In the genomic region with DNA sequence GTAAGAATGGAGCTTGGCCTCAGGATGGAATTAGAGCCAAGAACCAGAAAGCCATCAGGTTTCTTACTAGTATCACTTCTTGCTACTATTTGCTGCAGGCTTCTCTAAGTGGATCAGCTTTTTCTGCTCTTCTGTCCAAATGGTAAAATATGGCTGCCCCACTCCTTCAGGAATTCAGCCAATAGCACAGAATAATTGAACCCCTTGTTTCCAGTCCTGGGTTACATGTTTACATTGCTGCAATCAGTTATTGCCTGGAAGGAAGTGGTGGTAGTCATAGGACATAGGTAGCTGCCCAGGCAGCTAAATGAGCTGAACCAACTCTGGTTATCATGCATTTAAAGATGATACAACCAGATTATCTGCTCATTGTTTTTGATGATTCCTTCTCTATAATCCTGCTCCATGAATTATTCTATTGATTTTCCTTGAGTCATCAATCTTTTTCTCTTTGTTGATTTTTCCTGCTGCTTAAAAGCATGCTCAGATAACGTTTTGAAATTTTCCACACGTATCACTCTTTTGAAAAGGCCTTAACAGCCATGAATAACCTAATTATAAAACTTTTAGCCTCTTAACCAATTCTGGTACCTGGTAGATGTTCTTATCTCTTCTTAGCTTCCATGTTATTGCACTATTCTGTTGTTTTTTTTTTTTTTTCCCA, we compare ENCODE assay signal across 22 cellular contexts. TPM values are rescaled to one million over a fixed set of nuclear protein-coding genes. Genes with fewer than 3 reads are reported as not detected.
DNase-seq lines count a peak whose midpoint lies in the region; ATAC-seq and TF ChIP-seq lines count a peak whose summit lies in the region.
"Had no signal": no experiment of that assay in that cellular context is flagged by ENCODE, and none has a peak within 500 bp of the region (broad histone marks: within the 10 kb centered on the region; RNA-seq: fewer than 3 reads in every experiment).

No MANE protein-coding gene starts in this region.

- H3K4me1 Mint-ChIP-seq in CD4-positive, alpha-beta T cell (ENCODE audit: low read depth), result peaks cover 70% of the 10 kb centered on the region

- ATAC-seq in IMR-90 (ENCODE audit: low read depth), result no peak
- peak; percentile 67; the same call in 1 of the 2 replicates for ATAC-seq in PC-3
- ATAC-seq in CD4-positive, alpha-beta T cell (ENCODE audit: poor library complexity), result no peak

- DNase-seq in IMR-90 (peak; percentile 7), PC-3 (peak; percentile 23), dermis blood vessel endothelial cell (peak; percentile 62), NCI-H1092 treated with DMSO at 0.1 percent for 48 hours (lab: John Stamatoyannopoulos, UW) (no peak), NCI-H524 treated with DMSO at 0.1 percent for 48 hours (lab: John Stamatoyannopoulos, UW) (no peak)
- DNase-seq in CD4-positive, alpha-beta T cell, result no peak
- DNase-seq: caudate nucleus; CD4-positive, CD25-positive, alpha-beta regulatory T cell; DMS 273 treated with DMSO at 0.1 percent for 48 hours; GOT3; kidney; NCI-H2107; NCI-H446; stimulated activated CD4-positive, alpha-beta T cell treated with anti-CD3 and anti-CD28 coated beads, Interleukin-15, amount 100 ng/mL, for 24 hours had no signal

- H3K4me1 ChIP-seq in IMR-90 (ENCODE audit: control insufficient read depth, insufficient read depth, low read length), result peaks cover 1% of the 10 kb centered on the region
- H3K4me1 ChIP-seq in PC-3 (ENCODE audit: insufficient read depth, low read length), result peaks cover 20% of the 10 kb centered on the region
- peaks cover 51 to 63% of the 10 kb centered on the region in 2 experiments for H3K4me1 ChIP-seq in neutrophil (ENCODE audit: control insufficient read depth in 1 of 2, insufficient read depth in 1 of 2, low read depth in 1 of 2, low read length in 1 of 2)
- H3K4me1 ChIP-seq: prostate gland had no signal

- no peak overlapping the region for H2BK15ac ChIP-seq in IMR-90 (ENCODE audit: low read depth, low read length)

- peaks cover 9% of the 10 kb centered on the region for H3K36me3 Mint-ChIP-seq in CD4-positive, alpha-beta T cell (ENCODE audit: low read depth)

- intact Hi-C loops in IMR-90 (cut with micrococcal nuclease), result no loop called here
- intact Hi-C loops in PC-3 (cut with micrococcal nuclease), result no loop called here
- intact Hi-C loops in CD4-positive, alpha-beta T cell (cut with DNase I, micrococcal nuclease), result no loop called here

- no peak overlapping the region for H4K5ac ChIP-seq in IMR-90 (ENCODE audit: low read depth, low read length)

- no peak overlapping the region for H4K8ac ChIP-seq in IMR-90 (ENCODE audit: low read depth in 2 of 2, low read length in 2 of 2)

- H2AFZ ChIP-seq in IMR-90 (replicated peaks; ENCODE audit: low read length, poor library complexity) (no peak overlapping the region), PC-3 (ENCODE audit: low read length) (no peak overlapping the region)

- H2BK5ac ChIP-seq in IMR-90 (ENCODE audit: low read depth, low read length, poor library complexity, severe bottlenecking), result no peak overlapping the region

- H4K91ac ChIP-seq in IMR-90 (ENCODE audit: insufficient read depth, low read depth, low read length), result no peak overlapping the region

- H2BK120ac ChIP-seq in IMR-90 (ENCODE audit: low read depth, low read length), result no peak overlapping the region

- peaks cover 3% of the 10 kb centered on the region; the same call in 1 of the 2 replicates for H3K9me1 ChIP-seq in IMR-90 (ENCODE audit: insufficient read depth, low read length)

- no peak overlapping the region for H2BK20ac ChIP-seq in IMR-90 (ENCODE audit: low read depth, low read length)

- no peak for TF ChIP-seq RAD21 in IMR-90 (IDR thresholded peaks at IDR 0.05; ENCODE audit: low read length)

- no peak overlapping the region for H3K4me3 Mint-ChIP-seq in CD4-positive, alpha-beta T cell
- H3K4me3 Mint-ChIP-seq: activated naive CD8-positive, alpha-beta T cell; stimulated activated naive CD8-positive, alpha-beta T cell treated with anti-CD3 and anti-CD28 coated beads, Interleukin-15, Interleukin-2, amounts not matched to agents 100 ng/mL and 50 ng/mL, for 24 hours; T-helper 2 cell treated with Interferon-gamma antibody and Interleukin-4, amounts not matched to agents 5 μg/mL and 100 μg/mL, for 36 hours had no signal

- CTCF ChIA-PET in IMR-90 (lab: Yijun Ruan, JAX), result no interaction called here
- CTCF ChIA-PET in PC-3 (lab: Charles Lee), result interaction anchor here (0.7 to 0.8 kb wide), 2 partner anchors 11 to 70 kb away, joined by 3 read pairs; no protein-coding TSS in a partner anchor
- CTCF ChIA-PET in CD4-positive, alpha-beta T cell (lab: Charles Lee), result interaction anchor here (1.6 kb wide), 1 partner anchor 240 kb away, joined by 5 read pairs; no protein-coding TSS in a partner anchor

- BruUV-seq in IMR-90 (replicated peaks; lab: Mats Ljungman, UMichigan), result no TSS peak
- BruUV-seq in PC-3 (replicated peaks; lab: Mats Ljungman, UMichigan), result no TSS peak

- POLR2A ChIA-PET in IMR-90 (lab: Charles Lee; ENCODE audit: unreplicated experiment), result no interaction called here
- POLR2A ChIA-PET in PC-3 (lab: Charles Lee; ENCODE audit: unreplicated experiment), result no interaction called here
- POLR2A ChIA-PET in CD4-positive, alpha-beta T cell (lab: Charles Lee), result interaction anchor here (0.7 to 1.8 kb wide), 2 partner anchors 12 to 367 kb away, joined by 3 to 11 read pairs; a partner anchor contains a TSS

- H3K4me2 ChIP-seq in IMR-90 (ENCODE audit: low read depth, low read length), result no peak overlapping the region
- no peak overlapping the region for H3K4me2 ChIP-seq in PC-3 (ENCODE audit: low read length)

- H4K20me1 ChIP-seq in IMR-90 (ENCODE audit: insufficient read depth, low read length) (peaks cover 15% of the 10 kb centered on the region; the same call in 1 of the 2 replicates), PC-3 (ENCODE audit: low read length) (peaks cover 18% of the 10 kb centered on the region; the same call in 1 of the 2 replicates)

- H3K36me3 ChIP-seq in IMR-90 (ENCODE audit: control insufficient read depth, insufficient read depth, low read length), result no peaks in the 10 kb centered on the region
- no peaks in the 10 kb centered on the region for H3K36me3 ChIP-seq in PC-3 (ENCODE audit: low read depth, low read length)
- H3K36me3 ChIP-seq in neutrophil, result no peaks in the 10 kb centered on the region
- H3K36me3 ChIP-seq: ascending aorta, prostate gland had no signal

- no peaks in the 10 kb centered on the region for H3K27me3 Mint-ChIP-seq in CD4-positive, alpha-beta T cell
- H3K27me3 Mint-ChIP-seq: activated naive CD8-positive, alpha-beta T cell; CD4-positive, CD25-positive, alpha-beta regulatory T cell; stimulated activated naive CD8-positive, alpha-beta T cell treated with anti-CD3 and anti-CD28 coated beads, Interleukin-15, Interleukin-2, amounts not matched to agents 100 ng/mL and 50 ng/mL, for 24 hours had no signal

- dilution Hi-C loops in IMR-90 (cut with HindIII; ENCODE audit: low sequenced_read_pairs, unreplicated experiment), result no loop called here

- no peaks in the 10 kb centered on the region for H3K9me3 Mint-ChIP-seq in CD4-positive, alpha-beta T cell

- H3K9me2 ChIP-seq in PC-3 (replicated peaks; ENCODE audit: low read length), result no peaks in the 10 kb centered on the region

- H3K27me3 ChIP-seq in IMR-90 (ENCODE audit: control insufficient read depth, insufficient read depth, low read length) (no peaks in the 10 kb centered on the region), PC-3 (ENCODE audit: low read length) (no peaks in the 10 kb centered on the region), neutrophil (no peaks in the 10 kb centered on the region)
- H3K27me3 ChIP-seq in CD4-positive, alpha-beta T cell (ENCODE audit: control insufficient read depth, insufficient read depth, low read length), result no peaks in the 10 kb centered on the region
- H3K27me3 ChIP-seq: ascending aorta had no signal

- TF ChIP-seq CTCF in IMR-90 (conservative IDR thresholded peaks at IDR 0.05; ENCODE audit: low read depth, low read length) (no peak), PC-3 (conservative IDR thresholded peaks at IDR 0.05; ENCODE audit: low read depth, low read length) (no peak), neutrophil (IDR thresholded peaks at IDR 0.05) (no peak)
- TF ChIP-seq CTCF in CD4-positive, alpha-beta T cell (IDR thresholded peaks at IDR 0.05), result no peak

- H3K79me1 ChIP-seq in IMR-90 (ENCODE audit: low read depth in 1 of 2, low read length in 2 of 2), result peaks cover 23 to 63% of the 10 kb centered on the region in 2 experiments

- H3K9ac ChIP-seq in IMR-90 (ENCODE audit: low read depth, low read length) (no peak overlapping the region), PC-3 (ENCODE audit: low read length) (no peak overlapping the region)

- H3F3A ChIP-seq in PC-3 (ENCODE audit: low read length, unreplicated experiment), result no peaks in the 10 kb centered on the region

- no peak overlapping the region for H2AK9ac ChIP-seq in IMR-90 (replicated peaks; ENCODE audit: low read depth, low read length, poor library complexity)

- no peaks in the 10 kb centered on the region for H3K9me3 ChIP-seq in IMR-90 (ENCODE audit: control insufficient read depth, insufficient read depth, low read length)
- no peaks in the 10 kb centered on the region for H3K9me3 ChIP-seq in PC-3 (ENCODE audit: low read length)
- no peaks in the 10 kb centered on the region for H3K9me3 ChIP-seq in neutrophil
- H3K9me3 ChIP-seq in CD4-positive, alpha-beta T cell (ENCODE audit: control insufficient read depth, low read length), result no peaks in the 10 kb centered on the region
- H3K9me3 ChIP-seq: ascending aorta, prostate gland had no signal

- no peak overlapping the region for H3K18ac ChIP-seq in IMR-90 (ENCODE audit: low read depth, low read length)

- no peak overlapping the region for H3K4ac ChIP-seq in IMR-90 (ENCODE audit: low read depth, low read length)

- H3K23ac ChIP-seq in IMR-90 (ENCODE audit: low read depth, low read length), result no peak overlapping the region

- peaks cover 99% of the 10 kb centered on the region for H3K79me2 ChIP-seq in PC-3 (ENCODE audit: low read length)

- H3K27ac Mint-ChIP-seq in CD4-positive, alpha-beta T cell, result no peak overlapping the region
- H3K27ac Mint-ChIP-seq: activated naive CD8-positive, alpha-beta T cell; activated T-helper 2 cell treated with anti-CD3 and anti-CD28 coated beads, Interferon-gamma antibody, Interleukin-2, Interleukin-4, amounts not matched to agents 10 μg/mL and 5 μg/mL and 100 μg/mL, durations not matched to agents 14 hours and 24 hours and 36 hours; T-helper 2 cell treated with Interferon-gamma antibody and Interleukin-4, amounts not matched to agents 5 μg/mL and 100 μg/mL, for 36 hours had no signal

- H3K27ac ChIP-seq in IMR-90 (ENCODE audit: insufficient read depth, low read length) (no peak overlapping the region), PC-3 (ENCODE audit: low read length) (no peak overlapping the region), neutrophil (peak overlapping the region; percentile 55)
- H3K27ac ChIP-seq in CD4-positive, alpha-beta T cell (ENCODE audit: low read depth, low read length), result no peak overlapping the region
- H3K27ac ChIP-seq: ascending aorta, prostate gland had no signal

- no CpG with 5 or more reads among the region's 2 CpGs for WGBS in IMR-90 (ENCODE audit: extremely low coverage in 2 of 2, insufficient read length in 1 of 2), 2 experiments

- in situ Hi-C loops in IMR-90 (cut with MboI; ENCODE audit: low sequenced_read_pairs), result no loop called here

- H3K4me3 ChIP-seq in IMR-90 (ENCODE audit: insufficient read depth, low read depth, low read length) (no peak overlapping the region), PC-3 (ENCODE audit: low read length) (no peak overlapping the region), neutrophil (ENCODE audit: low read depth in 1 of 2, low read length in 1 of 2) (no peak overlapping the region)
- H3K4me3 ChIP-seq: ascending aorta, lung, prostate gland had no signal

- no peak for TF ChIP-seq POLR2A in IMR-90 (IDR thresholded peaks at IDR 0.05; ENCODE audit: low read depth, low read length)

- no peak overlapping the region for H3K14ac ChIP-seq in IMR-90 (replicated peaks; ENCODE audit: low read depth, low read length)

- no peak overlapping the region for H2AK5ac ChIP-seq in IMR-90 (ENCODE audit: low read depth, low read length)

- no peak overlapping the region for H3K56ac ChIP-seq in IMR-90 (ENCODE audit: extremely low read depth, insufficient read depth, low read length)

RNA-seq across cellular contexts. Expression of a gene that starts 12.6 kb away (rescaled TPM):
- 18.6 and 34.4 TPM in 2 replicates for total RNA-seq in IMR-90 (2012; rRNA removed)
- 5.5 and 6.6 TPM in 2 replicates for polyA plus RNA-seq in IMR-90 (2012; rRNA removed)
- polyA plus RNA-seq in IMR-90 (2012; cell fraction: cytosol; rRNA removed), result 2.5 and 7.5 TPM in 2 replicates
- polyA plus RNA-seq in IMR-90 (2012; cell fraction: nucleus; rRNA removed; ENCODE audit: low replicate concordance), result 2.3 and 3.0 TPM in 2 replicates
- 147 and 229 TPM in 2 replicates for total RNA-seq in PC-3 (2014; rRNA removed)
- 96.8 and 108 TPM in 2 replicates for total RNA-seq in dermis blood vessel endothelial cell
- 10 to 100 TPM; 21.5 to 23.9 TPM for total RNA-seq in CD4-positive, alpha-beta T cell

Comparison
In these comparisons a context has a peak if more than half of its experiments do, and no peak if none do; other contexts are left out.
1. DNase-seq: peak in IMR-90 (single experiment), PC-3 (single experiment) and dermis blood vessel endothelial cell (single experiment); none in NCI-H1092 treated with DMSO at 0.1 percent for 48 hours (single experiment), CD4-positive, alpha-beta T cell (0 of 10) and NCI-H524 treated with DMSO at 0.1 percent for 48 hours (single experiment).